ENCODE assay signal across 1 cellular context in genomic region chr22:46114518-46115387, GRCh38.
TF ChIP-seq lines count a peak whose summit lies in the region.

No MANE protein-coding gene starts in this region.

TF ChIP-seq in K562, 482 proteins besides CTCF, POLR2A, EP300 and RAD21 (continued from another document):
- no peak for TF ChIP-seq RERE (CRISPR knock-in tag; IDR thresholded peaks at IDR 0.05; ENCODE audit: borderline replicate concordance)
